ENCODE assay signal across 1 cellular context in the genomic region with DNA sequence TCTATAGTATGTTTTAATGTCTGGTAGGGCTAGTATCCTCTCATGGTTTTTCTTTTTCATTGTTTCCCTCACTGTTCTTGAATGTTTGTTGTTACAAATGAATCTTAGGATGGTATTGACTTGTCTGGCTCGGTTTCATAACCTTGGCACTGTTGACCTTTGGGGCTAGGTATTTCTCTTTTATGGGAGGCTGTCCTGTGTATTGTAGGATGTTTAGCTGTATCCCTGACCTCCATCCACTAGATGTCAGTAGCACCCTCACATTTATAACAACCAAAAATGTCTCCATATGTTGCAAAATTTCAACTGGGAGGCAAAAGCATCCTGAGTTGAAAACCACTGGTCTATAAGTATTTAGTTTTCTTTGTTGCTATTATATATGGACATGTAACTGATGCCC.
TF ChIP-seq lines count a peak whose summit lies in the region.

No MANE protein-coding gene starts in this region.

TF ChIP-seq in HepG2, 621 proteins besides CTCF, POLR2A, EP300 and RAD21 (continued from another document and continues in another):
- TF ChIP-seq, protein P1, sequence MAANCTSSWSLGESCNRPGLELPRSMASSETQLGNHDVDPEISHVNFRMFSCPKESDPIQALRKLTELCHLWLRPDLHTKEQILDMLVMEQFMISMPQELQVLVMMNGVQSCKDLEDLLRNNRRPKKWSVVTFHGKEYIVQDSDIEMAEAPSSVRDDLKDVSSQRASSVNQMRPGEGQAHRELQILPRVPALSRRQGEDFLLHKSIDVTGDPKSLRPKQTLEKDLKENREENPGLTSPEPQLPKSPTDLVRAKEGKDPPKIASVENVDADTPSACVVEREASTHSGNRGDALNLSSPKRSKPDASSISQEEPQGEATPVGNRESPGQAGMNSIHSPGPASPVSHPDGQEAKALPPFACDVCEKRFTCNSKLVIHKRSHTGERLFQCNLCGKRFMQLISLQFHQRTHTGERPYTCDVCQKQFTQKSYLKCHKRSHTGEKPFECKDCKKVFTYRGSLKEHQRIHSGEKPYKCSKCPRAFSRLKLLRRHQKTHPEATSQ (CRISPR knock-in tag; IDR thresholded peaks at IDR 0.05; ENCODE audit: borderline replicate concordance), result no peak; the same call in 1 of the 2 replicates
- TF ChIP-seq KLF16 (CRISPR knock-in tag; IDR thresholded peaks at IDR 0.05), result peak in 1 of 2 experiments; percentile 53; a peak in 1 of 4 replicates
- TF ChIP-seq ZSCAN20 (CRISPR knock-in tag; IDR thresholded peaks at IDR 0.05; ENCODE audit: borderline replicate concordance), result no peak
- TF ChIP-seq NBN (conservative IDR thresholded peaks at IDR 0.05), result no peak
- TF ChIP-seq NR1H2 (CRISPR knock-in tag; IDR thresholded peaks at IDR 0.05; ENCODE audit: borderline replicate concordance, low read depth), result no peak
- TF ChIP-seq ZNF33B (CRISPR knock-in tag; IDR thresholded peaks at IDR 0.05), result no peak
- TF ChIP-seq, protein P2, sequence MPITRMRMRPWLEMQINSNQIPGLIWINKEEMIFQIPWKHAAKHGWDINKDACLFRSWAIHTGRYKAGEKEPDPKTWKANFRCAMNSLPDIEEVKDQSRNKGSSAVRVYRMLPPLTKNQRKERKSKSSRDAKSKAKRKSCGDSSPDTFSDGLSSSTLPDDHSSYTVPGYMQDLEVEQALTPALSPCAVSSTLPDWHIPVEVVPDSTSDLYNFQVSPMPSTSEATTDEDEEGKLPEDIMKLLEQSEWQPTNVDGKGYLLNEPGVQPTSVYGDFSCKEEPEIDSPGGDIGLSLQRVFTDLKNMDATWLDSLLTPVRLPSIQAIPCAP (CRISPR knock-in tag; IDR thresholded peaks at IDR 0.05; ENCODE audit: low read depth), result no peak
- no peak for TF ChIP-seq NFRKB (IDR thresholded peaks at IDR 0.05)
- no peak for TF ChIP-seq ZNF10 (CRISPR knock-in tag; IDR thresholded peaks at IDR 0.05; ENCODE audit: borderline replicate concordance, low read depth)
- no peak for TF ChIP-seq MAFG (CRISPR knock-in tag; IDR thresholded peaks at IDR 0.05)
- no peak; the same call in 1 of the 2 replicates for TF ChIP-seq HOXA5 (CRISPR knock-in tag; IDR thresholded peaks at IDR 0.05)
- TF ChIP-seq ZNF891 (CRISPR knock-in tag; IDR thresholded peaks at IDR 0.05), result no peak
- no peak for TF ChIP-seq SNRNP70 (IDR thresholded peaks at IDR 0.05; ENCODE audit: low read depth, low read length)
- TF ChIP-seq, protein P3, sequence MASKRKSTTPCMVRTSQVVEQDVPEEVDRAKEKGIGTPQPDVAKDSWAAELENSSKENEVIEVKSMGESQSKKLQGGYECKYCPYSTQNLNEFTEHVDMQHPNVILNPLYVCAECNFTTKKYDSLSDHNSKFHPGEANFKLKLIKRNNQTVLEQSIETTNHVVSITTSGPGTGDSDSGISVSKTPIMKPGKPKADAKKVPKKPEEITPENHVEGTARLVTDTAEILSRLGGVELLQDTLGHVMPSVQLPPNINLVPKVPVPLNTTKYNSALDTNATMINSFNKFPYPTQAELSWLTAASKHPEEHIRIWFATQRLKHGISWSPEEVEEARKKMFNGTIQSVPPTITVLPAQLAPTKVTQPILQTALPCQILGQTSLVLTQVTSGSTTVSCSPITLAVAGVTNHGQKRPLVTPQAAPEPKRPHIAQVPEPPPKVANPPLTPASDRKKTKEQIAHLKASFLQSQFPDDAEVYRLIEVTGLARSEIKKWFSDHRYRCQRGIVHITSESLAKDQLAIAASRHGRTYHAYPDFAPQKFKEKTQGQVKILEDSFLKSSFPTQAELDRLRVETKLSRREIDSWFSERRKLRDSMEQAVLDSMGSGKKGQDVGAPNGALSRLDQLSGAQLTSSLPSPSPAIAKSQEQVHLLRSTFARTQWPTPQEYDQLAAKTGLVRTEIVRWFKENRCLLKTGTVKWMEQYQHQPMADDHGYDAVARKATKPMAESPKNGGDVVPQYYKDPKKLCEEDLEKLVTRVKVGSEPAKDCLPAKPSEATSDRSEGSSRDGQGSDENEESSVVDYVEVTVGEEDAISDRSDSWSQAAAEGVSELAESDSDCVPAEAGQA (IDR thresholded peaks at IDR 0.05; ENCODE audit: low read depth), result no peak
- TF ChIP-seq, protein P3 (CRISPR knock-in tag; IDR thresholded peaks at IDR 0.05; ENCODE audit: borderline replicate concordance), result no peak
- TF ChIP-seq, protein P4, sequence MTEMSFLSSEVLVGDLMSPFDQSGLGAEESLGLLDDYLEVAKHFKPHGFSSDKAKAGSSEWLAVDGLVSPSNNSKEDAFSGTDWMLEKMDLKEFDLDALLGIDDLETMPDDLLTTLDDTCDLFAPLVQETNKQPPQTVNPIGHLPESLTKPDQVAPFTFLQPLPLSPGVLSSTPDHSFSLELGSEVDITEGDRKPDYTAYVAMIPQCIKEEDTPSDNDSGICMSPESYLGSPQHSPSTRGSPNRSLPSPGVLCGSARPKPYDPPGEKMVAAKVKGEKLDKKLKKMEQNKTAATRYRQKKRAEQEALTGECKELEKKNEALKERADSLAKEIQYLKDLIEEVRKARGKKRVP (CRISPR knock-in tag; IDR thresholded peaks at IDR 0.05), result peak in 1 of 2 experiments; percentile 63; a peak in 2 of 4 replicates
- TF ChIP-seq, protein P5, sequence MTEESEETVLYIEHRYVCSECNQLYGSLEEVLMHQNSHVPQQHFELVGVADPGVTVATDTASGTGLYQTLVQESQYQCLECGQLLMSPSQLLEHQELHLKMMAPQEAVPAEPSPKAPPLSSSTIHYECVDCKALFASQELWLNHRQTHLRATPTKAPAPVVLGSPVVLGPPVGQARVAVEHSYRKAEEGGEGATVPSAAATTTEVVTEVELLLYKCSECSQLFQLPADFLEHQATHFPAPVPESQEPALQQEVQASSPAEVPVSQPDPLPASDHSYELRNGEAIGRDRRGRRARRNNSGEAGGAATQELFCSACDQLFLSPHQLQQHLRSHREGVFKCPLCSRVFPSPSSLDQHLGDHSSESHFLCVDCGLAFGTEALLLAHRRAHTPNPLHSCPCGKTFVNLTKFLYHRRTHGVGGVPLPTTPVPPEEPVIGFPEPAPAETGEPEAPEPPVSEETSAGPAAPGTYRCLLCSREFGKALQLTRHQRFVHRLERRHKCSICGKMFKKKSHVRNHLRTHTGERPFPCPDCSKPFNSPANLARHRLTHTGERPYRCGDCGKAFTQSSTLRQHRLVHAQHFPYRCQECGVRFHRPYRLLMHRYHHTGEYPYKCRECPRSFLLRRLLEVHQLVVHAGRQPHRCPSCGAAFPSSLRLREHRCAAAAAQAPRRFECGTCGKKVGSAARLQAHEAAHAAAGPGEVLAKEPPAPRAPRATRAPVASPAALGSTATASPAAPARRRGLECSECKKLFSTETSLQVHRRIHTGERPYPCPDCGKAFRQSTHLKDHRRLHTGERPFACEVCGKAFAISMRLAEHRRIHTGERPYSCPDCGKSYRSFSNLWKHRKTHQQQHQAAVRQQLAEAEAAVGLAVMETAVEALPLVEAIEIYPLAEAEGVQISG (CRISPR knock-in tag; IDR thresholded peaks at IDR 0.05), result peak; percentile 97
- TF ChIP-seq NKX3-1 (CRISPR knock-in tag; IDR thresholded peaks at IDR 0.05), result no peak
- no peak for TF ChIP-seq FLYWCH1 (CRISPR knock-in tag; IDR thresholded peaks at IDR 0.05)
- TF ChIP-seq IKZF4 (CRISPR knock-in tag; IDR thresholded peaks at IDR 0.05; ENCODE audit: borderline replicate concordance, low read depth, not compliant biosample characterization), result no peak
- no peak for TF ChIP-seq KLF13 (CRISPR knock-in tag; IDR thresholded peaks at IDR 0.05)
- no peak for TF ChIP-seq JUN (CRISPR knock-in tag; IDR thresholded peaks at IDR 0.05)
- TF ChIP-seq MAFF (IDR thresholded peaks at IDR 0.05; ENCODE audit: low read depth, low read length), result no peak
- TF ChIP-seq RFX1 (IDR thresholded peaks at IDR 0.05), result no peak
- TF ChIP-seq ZNF644 (CRISPR knock-in tag; IDR thresholded peaks at IDR 0.05; ENCODE audit: low read depth), result peak; percentile 69; the same call in 1 of the 2 replicates
- no peak for TF ChIP-seq ZNF260 (CRISPR knock-in tag; IDR thresholded peaks at IDR 0.05; ENCODE audit: borderline replicate concordance, low read depth)
- TF ChIP-seq, protein P6, sequence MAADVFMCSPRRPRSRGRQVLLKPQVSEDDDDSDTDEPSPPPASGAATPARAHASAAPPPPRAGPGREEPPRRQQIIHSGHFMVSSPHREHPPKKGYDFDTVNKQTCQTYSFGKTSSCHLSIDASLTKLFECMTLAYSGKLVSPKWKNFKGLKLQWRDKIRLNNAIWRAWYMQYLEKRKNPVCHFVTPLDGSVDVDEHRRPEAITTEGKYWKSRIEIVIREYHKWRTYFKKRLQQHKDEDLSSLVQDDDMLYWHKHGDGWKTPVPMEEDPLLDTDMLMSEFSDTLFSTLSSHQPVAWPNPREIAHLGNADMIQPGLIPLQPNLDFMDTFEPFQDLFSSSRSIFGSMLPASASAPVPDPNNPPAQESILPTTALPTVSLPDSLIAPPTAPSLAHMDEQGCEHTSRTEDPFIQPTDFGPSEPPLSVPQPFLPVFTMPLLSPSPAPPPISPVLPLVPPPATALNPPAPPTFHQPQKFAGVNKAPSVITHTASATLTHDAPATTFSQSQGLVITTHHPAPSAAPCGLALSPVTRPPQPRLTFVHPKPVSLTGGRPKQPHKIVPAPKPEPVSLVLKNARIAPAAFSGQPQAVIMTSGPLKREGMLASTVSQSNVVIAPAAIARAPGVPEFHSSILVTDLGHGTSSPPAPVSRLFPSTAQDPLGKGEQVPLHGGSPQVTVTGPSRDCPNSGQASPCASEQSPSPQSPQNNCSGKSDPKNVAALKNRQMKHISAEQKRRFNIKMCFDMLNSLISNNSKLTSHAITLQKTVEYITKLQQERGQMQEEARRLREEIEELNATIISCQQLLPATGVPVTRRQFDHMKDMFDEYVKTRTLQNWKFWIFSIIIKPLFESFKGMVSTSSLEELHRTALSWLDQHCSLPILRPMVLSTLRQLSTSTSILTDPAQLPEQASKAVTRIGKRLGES (CRISPR knock-in tag; IDR thresholded peaks at IDR 0.05; ENCODE audit: borderline replicate concordance), result no peak
- no peak for TF ChIP-seq ZBTB7A (CRISPR knock-in tag; IDR thresholded peaks at IDR 0.05)
- no peak for TF ChIP-seq SRSF9 (IDR thresholded peaks at IDR 0.05; ENCODE audit: borderline replicate concordance, insufficient read depth, low read depth, low read length, poor library complexity, severe bottlenecking)
- TF ChIP-seq, protein P7, sequence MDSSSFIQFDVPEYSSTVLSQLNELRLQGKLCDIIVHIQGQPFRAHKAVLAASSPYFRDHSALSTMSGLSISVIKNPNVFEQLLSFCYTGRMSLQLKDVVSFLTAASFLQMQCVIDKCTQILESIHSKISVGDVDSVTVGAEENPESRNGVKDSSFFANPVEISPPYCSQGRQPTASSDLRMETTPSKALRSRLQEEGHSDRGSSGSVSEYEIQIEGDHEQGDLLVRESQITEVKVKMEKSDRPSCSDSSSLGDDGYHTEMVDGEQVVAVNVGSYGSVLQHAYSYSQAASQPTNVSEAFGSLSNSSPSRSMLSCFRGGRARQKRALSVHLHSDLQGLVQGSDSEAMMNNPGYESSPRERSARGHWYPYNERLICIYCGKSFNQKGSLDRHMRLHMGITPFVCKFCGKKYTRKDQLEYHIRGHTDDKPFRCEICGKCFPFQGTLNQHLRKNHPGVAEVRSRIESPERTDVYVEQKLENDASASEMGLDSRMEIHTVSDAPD (CRISPR knock-in tag; IDR thresholded peaks at IDR 0.05), result no peak
- TF ChIP-seq FOSL1 (CRISPR knock-in tag; IDR thresholded peaks at IDR 0.05; ENCODE audit: borderline replicate concordance), result no peak
